ENCODE assay signal across 1 cellular context in the genomic region with DNA sequence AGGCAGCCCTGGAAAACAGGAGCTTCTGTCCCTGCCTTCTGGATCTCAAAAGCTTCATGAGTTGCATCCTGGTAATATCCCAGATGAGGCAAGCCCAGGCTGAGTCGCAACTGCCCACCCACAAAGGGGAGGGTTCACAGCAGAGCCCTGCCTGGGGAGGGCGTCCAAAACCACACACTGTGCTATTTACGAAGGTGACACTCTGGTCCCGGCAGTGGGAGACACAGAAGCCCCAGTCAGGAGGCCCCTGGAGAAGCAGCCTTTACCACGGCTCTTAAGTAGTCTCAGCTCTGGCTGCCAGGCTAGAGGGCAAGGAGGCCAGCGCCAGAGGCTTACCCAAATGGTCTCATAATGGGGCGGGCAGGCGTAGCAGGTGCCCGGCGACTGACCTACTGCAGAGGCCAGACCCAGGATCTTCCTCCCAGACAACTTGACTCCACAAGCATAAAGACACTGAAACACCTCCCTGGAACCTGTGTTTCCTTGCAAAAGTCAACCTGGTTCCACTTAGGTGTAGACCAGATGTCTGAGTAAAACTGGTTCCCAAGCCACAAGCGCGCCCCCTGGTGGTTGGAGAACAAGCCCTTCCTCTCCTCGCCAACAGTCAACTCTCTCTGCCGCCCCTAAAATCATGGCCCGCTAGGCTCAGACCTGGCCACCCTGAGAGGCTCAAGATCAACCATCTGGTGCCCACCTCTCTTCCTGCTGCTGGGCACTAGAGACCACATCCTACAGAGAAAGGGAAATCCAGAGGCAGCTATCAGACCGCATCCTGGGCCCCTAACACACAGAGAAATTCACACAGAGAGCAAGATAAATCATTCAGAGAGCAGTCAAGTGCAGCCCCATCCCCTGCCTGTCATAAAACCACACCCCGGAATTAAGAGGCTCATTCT.
TF ChIP-seq lines count a peak whose summit lies in the region.

No MANE protein-coding gene starts in this region.

TF ChIP-seq in HepG2, 621 proteins besides CTCF, POLR2A, EP300 and RAD21 (continued from another document and continues in another):
- TF ChIP-seq, protein P1, sequence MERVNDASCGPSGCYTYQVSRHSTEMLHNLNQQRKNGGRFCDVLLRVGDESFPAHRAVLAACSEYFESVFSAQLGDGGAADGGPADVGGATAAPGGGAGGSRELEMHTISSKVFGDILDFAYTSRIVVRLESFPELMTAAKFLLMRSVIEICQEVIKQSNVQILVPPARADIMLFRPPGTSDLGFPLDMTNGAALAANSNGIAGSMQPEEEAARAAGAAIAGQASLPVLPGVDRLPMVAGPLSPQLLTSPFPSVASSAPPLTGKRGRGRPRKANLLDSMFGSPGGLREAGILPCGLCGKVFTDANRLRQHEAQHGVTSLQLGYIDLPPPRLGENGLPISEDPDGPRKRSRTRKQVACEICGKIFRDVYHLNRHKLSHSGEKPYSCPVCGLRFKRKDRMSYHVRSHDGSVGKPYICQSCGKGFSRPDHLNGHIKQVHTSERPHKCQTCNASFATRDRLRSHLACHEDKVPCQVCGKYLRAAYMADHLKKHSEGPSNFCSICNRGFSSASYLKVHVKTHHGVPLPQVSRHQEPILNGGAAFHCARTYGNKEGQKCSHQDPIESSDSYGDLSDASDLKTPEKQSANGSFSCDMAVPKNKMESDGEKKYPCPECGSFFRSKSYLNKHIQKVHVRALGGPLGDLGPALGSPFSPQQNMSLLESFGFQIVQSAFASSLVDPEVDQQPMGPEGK (CRISPR knock-in tag; IDR thresholded peaks at IDR 0.05), result peak; percentile 28; the same call in 1 of the 2 replicates
- TF ChIP-seq RBM39 (IDR thresholded peaks at IDR 0.05; ENCODE audit: low read depth, low read length, poor library complexity, severe bottlenecking), result no peak
- TF ChIP-seq, protein P2, sequence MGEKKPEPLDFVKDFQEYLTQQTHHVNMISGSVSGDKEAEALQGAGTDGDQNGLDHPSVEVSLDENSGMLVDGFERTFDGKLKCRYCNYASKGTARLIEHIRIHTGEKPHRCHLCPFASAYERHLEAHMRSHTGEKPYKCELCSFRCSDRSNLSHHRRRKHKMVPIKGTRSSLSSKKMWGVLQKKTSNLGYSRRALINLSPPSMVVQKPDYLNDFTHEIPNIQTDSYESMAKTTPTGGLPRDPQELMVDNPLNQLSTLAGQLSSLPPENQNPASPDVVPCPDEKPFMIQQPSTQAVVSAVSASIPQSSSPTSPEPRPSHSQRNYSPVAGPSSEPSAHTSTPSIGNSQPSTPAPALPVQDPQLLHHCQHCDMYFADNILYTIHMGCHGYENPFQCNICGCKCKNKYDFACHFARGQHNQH (CRISPR knock-in tag; IDR thresholded peaks at IDR 0.05), result peak; percentile 19; the same call in 1 of the 2 replicates
- TF ChIP-seq XRCC5 (optimal IDR thresholded peaks at IDR 0.05; ENCODE audit: low read length), result peak; percentile 71
- no peak; the same call in none of the 2 replicates for TF ChIP-seq SPEN (CRISPR knock-in tag; IDR thresholded peaks at IDR 0.05; ENCODE audit: low read depth)
- peak; percentile 3; the same call in 1 of the 2 replicates for TF ChIP-seq NR2F2 (IDR thresholded peaks at IDR 0.05; ENCODE audit: borderline replicate concordance, low read depth)
- peak; percentile 35; the same call in 1 of the 2 replicates for TF ChIP-seq MEIS1 (CRISPR knock-in tag; IDR thresholded peaks at IDR 0.05; ENCODE audit: borderline replicate concordance)
- peak; percentile 42; the same call in 1 of the 2 replicates for TF ChIP-seq ZMAT3 (CRISPR knock-in tag; conservative IDR thresholded peaks at IDR 0.05)
- no peak for TF ChIP-seq ZNF878 (CRISPR knock-in tag; IDR thresholded peaks at IDR 0.05)
- TF ChIP-seq ZNF83 (CRISPR knock-in tag; IDR thresholded peaks at IDR 0.05; ENCODE audit: borderline replicate concordance), result 0 out of 2 replicates have a peak, but pooled peaks have one; percentile 28
- TF ChIP-seq ZNF251 (CRISPR knock-in tag; IDR thresholded peaks at IDR 0.05), result no peak
- TF ChIP-seq SMAD1 (CRISPR knock-in tag; IDR thresholded peaks at IDR 0.05; ENCODE audit: borderline replicate concordance, low read depth), result 0 out of 2 replicates have a peak, but pooled peaks have one; percentile 43
- TF ChIP-seq RCOR2 (CRISPR knock-in tag; IDR thresholded peaks at IDR 0.05), result no peak
- TF ChIP-seq, protein P3, sequence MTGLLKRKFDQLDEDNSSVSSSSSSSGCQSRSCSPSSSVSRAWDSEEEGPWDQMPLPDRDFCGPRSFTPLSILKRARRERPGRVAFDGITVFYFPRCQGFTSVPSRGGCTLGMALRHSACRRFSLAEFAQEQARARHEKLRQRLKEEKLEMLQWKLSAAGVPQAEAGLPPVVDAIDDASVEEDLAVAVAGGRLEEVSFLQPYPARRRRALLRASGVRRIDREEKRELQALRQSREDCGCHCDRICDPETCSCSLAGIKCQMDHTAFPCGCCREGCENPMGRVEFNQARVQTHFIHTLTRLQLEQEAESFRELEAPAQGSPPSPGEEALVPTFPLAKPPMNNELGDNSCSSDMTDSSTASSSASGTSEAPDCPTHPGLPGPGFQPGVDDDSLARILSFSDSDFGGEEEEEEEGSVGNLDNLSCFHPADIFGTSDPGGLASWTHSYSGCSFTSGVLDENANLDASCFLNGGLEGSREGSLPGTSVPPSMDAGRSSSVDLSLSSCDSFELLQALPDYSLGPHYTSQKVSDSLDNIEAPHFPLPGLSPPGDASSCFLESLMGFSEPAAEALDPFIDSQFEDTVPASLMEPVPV (CRISPR knock-in tag; IDR thresholded peaks at IDR 0.05), result peak; percentile 50; the same call in 1 of the 2 replicates
- 0 out of 2 replicates have a peak, but pooled peaks have one; percentile 13 for TF ChIP-seq NFYB (CRISPR knock-in tag; IDR thresholded peaks at IDR 0.05)
- TF ChIP-seq RXRB (CRISPR knock-in tag; IDR thresholded peaks at IDR 0.05; ENCODE audit: borderline replicate concordance), result no peak; the same call in 1 of the 2 replicates
- TF ChIP-seq, protein P4, sequence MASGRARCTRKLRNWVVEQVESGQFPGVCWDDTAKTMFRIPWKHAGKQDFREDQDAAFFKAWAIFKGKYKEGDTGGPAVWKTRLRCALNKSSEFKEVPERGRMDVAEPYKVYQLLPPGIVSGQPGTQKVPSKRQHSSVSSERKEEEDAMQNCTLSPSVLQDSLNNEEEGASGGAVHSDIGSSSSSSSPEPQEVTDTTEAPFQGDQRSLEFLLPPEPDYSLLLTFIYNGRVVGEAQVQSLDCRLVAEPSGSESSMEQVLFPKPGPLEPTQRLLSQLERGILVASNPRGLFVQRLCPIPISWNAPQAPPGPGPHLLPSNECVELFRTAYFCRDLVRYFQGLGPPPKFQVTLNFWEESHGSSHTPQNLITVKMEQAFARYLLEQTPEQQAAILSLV (CRISPR knock-in tag; IDR thresholded peaks at IDR 0.05; ENCODE audit: borderline replicate concordance), result peak; percentile 56; the same call in 1 of the 2 replicates
- no peak for TF ChIP-seq ZMYM3 (CRISPR knock-in tag; IDR thresholded peaks at IDR 0.05)
- TF ChIP-seq ZNF737 (CRISPR knock-in tag; IDR thresholded peaks at IDR 0.05; ENCODE audit: borderline replicate concordance), result no peak
- TF ChIP-seq ZNF546 (CRISPR knock-in tag; conservative IDR thresholded peaks at IDR 0.05), result no peak
- no peak for TF ChIP-seq ZNF17 (CRISPR knock-in tag; IDR thresholded peaks at IDR 0.05)
- TF ChIP-seq SOX6 (IDR thresholded peaks at IDR 0.05), result no peak
- TF ChIP-seq SOX6 (CRISPR knock-in tag; IDR thresholded peaks at IDR 0.05), result no peak
- TF ChIP-seq, protein P5, sequence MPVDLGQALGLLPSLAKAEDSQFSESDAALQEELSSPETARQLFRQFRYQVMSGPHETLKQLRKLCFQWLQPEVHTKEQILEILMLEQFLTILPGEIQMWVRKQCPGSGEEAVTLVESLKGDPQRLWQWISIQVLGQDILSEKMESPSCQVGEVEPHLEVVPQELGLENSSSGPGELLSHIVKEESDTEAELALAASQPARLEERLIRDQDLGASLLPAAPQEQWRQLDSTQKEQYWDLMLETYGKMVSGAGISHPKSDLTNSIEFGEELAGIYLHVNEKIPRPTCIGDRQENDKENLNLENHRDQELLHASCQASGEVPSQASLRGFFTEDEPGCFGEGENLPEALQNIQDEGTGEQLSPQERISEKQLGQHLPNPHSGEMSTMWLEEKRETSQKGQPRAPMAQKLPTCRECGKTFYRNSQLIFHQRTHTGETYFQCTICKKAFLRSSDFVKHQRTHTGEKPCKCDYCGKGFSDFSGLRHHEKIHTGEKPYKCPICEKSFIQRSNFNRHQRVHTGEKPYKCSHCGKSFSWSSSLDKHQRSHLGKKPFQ (CRISPR knock-in tag; IDR thresholded peaks at IDR 0.05; ENCODE audit: insufficient replicate concordance), result no peak
- no peak for TF ChIP-seq NFIC (IDR thresholded peaks at IDR 0.05; ENCODE audit: low read length)
- TF ChIP-seq IRF2 (CRISPR knock-in tag; IDR thresholded peaks at IDR 0.05), result 0 out of 2 replicates have a peak, but pooled peaks have one; percentile 54
- TF ChIP-seq, protein P6, sequence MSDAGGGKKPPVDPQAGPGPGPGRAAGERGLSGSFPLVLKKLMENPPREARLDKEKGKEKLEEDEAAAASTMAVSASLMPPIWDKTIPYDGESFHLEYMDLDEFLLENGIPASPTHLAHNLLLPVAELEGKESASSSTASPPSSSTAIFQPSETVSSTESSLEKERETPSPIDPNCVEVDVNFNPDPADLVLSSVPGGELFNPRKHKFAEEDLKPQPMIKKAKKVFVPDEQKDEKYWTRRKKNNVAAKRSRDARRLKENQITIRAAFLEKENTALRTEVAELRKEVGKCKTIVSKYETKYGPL (CRISPR knock-in tag; IDR thresholded peaks at IDR 0.05), result no peak
- 0 out of 2 replicates have a peak, but pooled peaks have one; percentile 10 for TF ChIP-seq SOX5 (CRISPR knock-in tag; IDR thresholded peaks at IDR 0.05; ENCODE audit: borderline replicate concordance)
- TF ChIP-seq PHF20 (CRISPR knock-in tag; IDR thresholded peaks at IDR 0.05), result no peak
- no peak for TF ChIP-seq SAFB2 (CRISPR knock-in tag; IDR thresholded peaks at IDR 0.05; ENCODE audit: borderline replicate concordance, low read depth)
- TF ChIP-seq, protein P7, sequence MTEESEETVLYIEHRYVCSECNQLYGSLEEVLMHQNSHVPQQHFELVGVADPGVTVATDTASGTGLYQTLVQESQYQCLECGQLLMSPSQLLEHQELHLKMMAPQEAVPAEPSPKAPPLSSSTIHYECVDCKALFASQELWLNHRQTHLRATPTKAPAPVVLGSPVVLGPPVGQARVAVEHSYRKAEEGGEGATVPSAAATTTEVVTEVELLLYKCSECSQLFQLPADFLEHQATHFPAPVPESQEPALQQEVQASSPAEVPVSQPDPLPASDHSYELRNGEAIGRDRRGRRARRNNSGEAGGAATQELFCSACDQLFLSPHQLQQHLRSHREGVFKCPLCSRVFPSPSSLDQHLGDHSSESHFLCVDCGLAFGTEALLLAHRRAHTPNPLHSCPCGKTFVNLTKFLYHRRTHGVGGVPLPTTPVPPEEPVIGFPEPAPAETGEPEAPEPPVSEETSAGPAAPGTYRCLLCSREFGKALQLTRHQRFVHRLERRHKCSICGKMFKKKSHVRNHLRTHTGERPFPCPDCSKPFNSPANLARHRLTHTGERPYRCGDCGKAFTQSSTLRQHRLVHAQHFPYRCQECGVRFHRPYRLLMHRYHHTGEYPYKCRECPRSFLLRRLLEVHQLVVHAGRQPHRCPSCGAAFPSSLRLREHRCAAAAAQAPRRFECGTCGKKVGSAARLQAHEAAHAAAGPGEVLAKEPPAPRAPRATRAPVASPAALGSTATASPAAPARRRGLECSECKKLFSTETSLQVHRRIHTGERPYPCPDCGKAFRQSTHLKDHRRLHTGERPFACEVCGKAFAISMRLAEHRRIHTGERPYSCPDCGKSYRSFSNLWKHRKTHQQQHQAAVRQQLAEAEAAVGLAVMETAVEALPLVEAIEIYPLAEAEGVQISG (CRISPR knock-in tag; IDR thresholded peaks at IDR 0.05), result peak; percentile 65
- TF ChIP-seq ARNT (IDR thresholded peaks at IDR 0.05), result no peak
- TF ChIP-seq, protein P8, sequence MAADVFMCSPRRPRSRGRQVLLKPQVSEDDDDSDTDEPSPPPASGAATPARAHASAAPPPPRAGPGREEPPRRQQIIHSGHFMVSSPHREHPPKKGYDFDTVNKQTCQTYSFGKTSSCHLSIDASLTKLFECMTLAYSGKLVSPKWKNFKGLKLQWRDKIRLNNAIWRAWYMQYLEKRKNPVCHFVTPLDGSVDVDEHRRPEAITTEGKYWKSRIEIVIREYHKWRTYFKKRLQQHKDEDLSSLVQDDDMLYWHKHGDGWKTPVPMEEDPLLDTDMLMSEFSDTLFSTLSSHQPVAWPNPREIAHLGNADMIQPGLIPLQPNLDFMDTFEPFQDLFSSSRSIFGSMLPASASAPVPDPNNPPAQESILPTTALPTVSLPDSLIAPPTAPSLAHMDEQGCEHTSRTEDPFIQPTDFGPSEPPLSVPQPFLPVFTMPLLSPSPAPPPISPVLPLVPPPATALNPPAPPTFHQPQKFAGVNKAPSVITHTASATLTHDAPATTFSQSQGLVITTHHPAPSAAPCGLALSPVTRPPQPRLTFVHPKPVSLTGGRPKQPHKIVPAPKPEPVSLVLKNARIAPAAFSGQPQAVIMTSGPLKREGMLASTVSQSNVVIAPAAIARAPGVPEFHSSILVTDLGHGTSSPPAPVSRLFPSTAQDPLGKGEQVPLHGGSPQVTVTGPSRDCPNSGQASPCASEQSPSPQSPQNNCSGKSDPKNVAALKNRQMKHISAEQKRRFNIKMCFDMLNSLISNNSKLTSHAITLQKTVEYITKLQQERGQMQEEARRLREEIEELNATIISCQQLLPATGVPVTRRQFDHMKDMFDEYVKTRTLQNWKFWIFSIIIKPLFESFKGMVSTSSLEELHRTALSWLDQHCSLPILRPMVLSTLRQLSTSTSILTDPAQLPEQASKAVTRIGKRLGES (CRISPR knock-in tag; IDR thresholded peaks at IDR 0.05; ENCODE audit: borderline replicate concordance), result no peak
- TF ChIP-seq, protein P9, sequence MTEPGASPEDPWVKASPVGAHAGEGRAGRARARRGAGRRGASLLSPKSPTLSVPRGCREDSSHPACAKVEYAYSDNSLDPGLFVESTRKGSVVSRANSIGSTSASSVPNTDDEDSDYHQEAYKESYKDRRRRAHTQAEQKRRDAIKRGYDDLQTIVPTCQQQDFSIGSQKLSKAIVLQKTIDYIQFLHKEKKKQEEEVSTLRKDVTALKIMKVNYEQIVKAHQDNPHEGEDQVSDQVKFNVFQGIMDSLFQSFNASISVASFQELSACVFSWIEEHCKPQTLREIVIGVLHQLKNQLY (CRISPR knock-in tag; IDR thresholded peaks at IDR 0.05), result no peak
- TF ChIP-seq, protein P10, sequence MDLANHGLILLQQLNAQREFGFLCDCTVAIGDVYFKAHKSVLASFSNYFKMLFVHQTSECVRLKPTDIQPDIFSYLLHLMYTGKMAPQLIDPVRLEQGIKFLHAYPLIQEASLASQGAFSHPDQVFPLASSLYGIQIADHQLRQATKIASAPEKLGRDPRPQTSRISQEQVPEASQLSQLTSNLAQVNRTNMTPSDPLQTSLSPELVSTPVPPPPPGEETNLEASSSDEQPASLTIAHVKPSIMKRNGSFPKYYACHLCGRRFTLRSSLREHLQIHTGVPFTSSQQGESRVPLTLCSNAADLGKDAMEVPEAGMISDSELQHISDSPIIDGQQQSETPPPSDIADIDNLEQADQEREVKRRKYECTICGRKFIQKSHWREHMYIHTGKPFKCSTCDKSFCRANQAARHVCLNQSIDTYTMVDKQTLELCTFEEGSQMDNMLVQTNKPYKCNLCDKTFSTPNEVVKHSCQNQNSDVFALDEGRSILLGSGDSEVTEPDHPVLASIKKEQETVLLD (CRISPR knock-in tag; IDR thresholded peaks at IDR 0.05; ENCODE audit: low read depth), result no peak
- TF ChIP-seq, protein P11, sequence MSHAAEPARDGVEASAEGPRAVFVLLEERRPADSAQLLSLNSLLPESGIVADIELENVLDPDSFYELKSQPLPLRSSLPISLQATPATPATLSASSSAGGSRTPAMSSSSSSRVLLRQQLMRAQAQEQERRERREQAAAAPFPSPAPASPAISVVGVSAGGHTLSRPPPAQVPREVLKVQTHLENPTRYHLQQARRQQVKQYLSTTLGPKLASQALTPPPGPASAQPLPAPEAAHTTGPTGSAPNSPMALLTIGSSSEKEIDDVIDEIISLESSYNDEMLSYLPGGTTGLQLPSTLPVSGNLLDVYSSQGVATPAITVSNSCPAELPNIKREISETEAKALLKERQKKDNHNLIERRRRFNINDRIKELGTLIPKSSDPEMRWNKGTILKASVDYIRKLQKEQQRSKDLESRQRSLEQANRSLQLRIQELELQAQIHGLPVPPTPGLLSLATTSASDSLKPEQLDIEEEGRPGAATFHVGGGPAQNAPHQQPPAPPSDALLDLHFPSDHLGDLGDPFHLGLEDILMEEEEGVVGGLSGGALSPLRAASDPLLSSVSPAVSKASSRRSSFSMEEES (CRISPR knock-in tag; IDR thresholded peaks at IDR 0.05), result no peak
